Comparison of ENCODE assay signal across 11 cellular contexts in genomic region chr17:28865946-28866752, GRCh38. TPM values are rescaled to one million over a fixed set of nuclear protein-coding genes. Genes with fewer than 3 reads are reported as not detected.
DNase-seq lines count a peak whose midpoint lies in the region; ATAC-seq, FAIRE-seq and TF ChIP-seq lines count a peak whose summit lies in the region.
"Had no signal": no experiment of that assay in that cellular context is flagged by ENCODE, and none has a peak within 500 bp of the region (broad histone marks: within the 10 kb centered on the region; RNA-seq: fewer than 3 reads in every experiment).

No MANE protein-coding gene starts in this region.

- no peak for ATAC-seq in HG03108 (IDR thresholded peaks at IDR 0.05; ENCODE audit: unreplicated experiment)

- H3K9ac ChIP-seq in GM23248 = no peak overlapping the region
- H3K9ac ChIP-seq in SU-DHL-6 (ENCODE audit: low read length) = peak overlapping the region; percentile 17; the same call in 1 of the 2 replicates
- H3K9ac ChIP-seq in keratinocyte (ENCODE audit: control insufficient read depth, extremely low read depth, insufficient read depth, low read length) = no peak overlapping the region

- in situ Hi-C loops in GM23248 (cut with MboI) = no loop called here

- DNase-seq in GM23248 (peak; percentile 51), keratinocyte (ENCODE audit: low read depth, low spot score) (no peak), DMS79 treated with DMSO at 0.1 percent for 48 hours (lab: John Stamatoyannopoulos, UW) (no peak), posterior vena cava (ENCODE audit: low spot score) (no peak)
- no peak for DNase-seq in stimulated activated CD4-positive, alpha-beta T cell treated with anti-CD3 and anti-CD28 coated beads, Interleukin-2, amount 100 ng/mL, for 24 hours
- DNase-seq: NCI-H2029 had no signal

- H3K4me2 ChIP-seq in GM23248 (ENCODE audit: unreplicated experiment) = no peak overlapping the region
- H3K4me2 ChIP-seq in SU-DHL-6 (ENCODE audit: low read depth, low read length, poor library complexity, severe bottlenecking) = no peak overlapping the region
- no peak overlapping the region for H3K4me2 ChIP-seq in keratinocyte (ENCODE audit: control insufficient read depth, extremely low read depth, insufficient read depth, low read depth, low read length)

- H2AFZ ChIP-seq in GM23248 = peak overlapping the region; percentile 65; the same call in 1 of the 2 replicates
- H2AFZ ChIP-seq in SU-DHL-6 (ENCODE audit: low read depth, low read length, severe bottlenecking) = peak overlapping the region; percentile 2
- H2AFZ ChIP-seq in keratinocyte (ENCODE audit: control insufficient read depth, low read length) = no peak overlapping the region

- H3K27me3 ChIP-seq in GM23248 (replicated peaks; ENCODE audit: insufficient read depth) (no peaks in the 10 kb centered on the region), SU-DHL-6 (ENCODE audit: low read length) (no peaks in the 10 kb centered on the region), keratinocyte (ENCODE audit: control insufficient read depth, extremely low read depth, insufficient read depth, low read length) (no peaks in the 10 kb centered on the region)

- H3F3A ChIP-seq in GM23248 (ENCODE audit: insufficient read depth) = no peaks in the 10 kb centered on the region
- H3F3A ChIP-seq in SU-DHL-6 (ENCODE audit: insufficient read depth) = no peaks in the 10 kb centered on the region

- no peak overlapping the region for H3K4me3 ChIP-seq in GM23248
- no peak overlapping the region for H3K4me3 ChIP-seq in SU-DHL-6 (ENCODE audit: insufficient read depth, low read length, poor library complexity, severe bottlenecking)
- no peak overlapping the region for H3K4me3 ChIP-seq in keratinocyte (ENCODE audit: control insufficient read depth in 2 of 3, extremely low read depth in 1 of 3, insufficient read depth in 2 of 3, low read depth in 1 of 3, low read length in 3 of 3)
- H3K4me3 ChIP-seq: lung had no signal

- H3K9me3 ChIP-seq in GM23248 (ENCODE audit: low read depth) (no peaks in the 10 kb centered on the region), SU-DHL-6 (ENCODE audit: insufficient read depth, low read length) (no peaks in the 10 kb centered on the region), keratinocyte (ENCODE audit: control insufficient read depth, low read depth, low read length) (no peaks in the 10 kb centered on the region)

- WGBS in GM23248 (ENCODE audit: low coverage in 1 of 2, low lambda C conversion rate in 2 of 2, missing lambda C conversion rate in 2 of 2), 2 experiments = 84 to 85% methylated on average over 13 of the region's 13 CpGs

- H3K4me1 ChIP-seq in GM23248 (ENCODE audit: insufficient read depth) (no peaks in the 10 kb centered on the region), keratinocyte (ENCODE audit: control insufficient read depth, extremely low read depth, insufficient read depth, low read length) (peaks cover 5% of the 10 kb centered on the region)

- H3K27ac ChIP-seq in C4-2B = peak overlapping the region; percentile 34; the same call in 1 of the 2 replicates
- H3K27ac ChIP-seq in GM23248 = no peak overlapping the region
- H3K27ac ChIP-seq in SU-DHL-6 (ENCODE audit: low read depth, low read length) = no peak overlapping the region
- H3K27ac ChIP-seq in keratinocyte (ENCODE audit: control insufficient read depth, insufficient read depth, low read length) = no peak overlapping the region

- H3K36me3 ChIP-seq in GM23248 (ENCODE audit: low read depth) (no peaks in the 10 kb centered on the region), SU-DHL-6 (ENCODE audit: low read length) (no peaks in the 10 kb centered on the region), keratinocyte (ENCODE audit: control insufficient read depth in 2 of 2, extremely low read depth in 1 of 2, insufficient read depth in 2 of 2, low read length in 2 of 2) (no peaks in the 10 kb centered on the region)

- H3K79me2 ChIP-seq in GM23248 (ENCODE audit: insufficient read depth) (no peaks in the 10 kb centered on the region), SU-DHL-6 (ENCODE audit: insufficient read depth, low read length) (no peaks in the 10 kb centered on the region), keratinocyte (ENCODE audit: control insufficient read depth, insufficient read depth, low read length) (no peaks in the 10 kb centered on the region)

- TF ChIP-seq CTCF in C4-2B (conservative IDR thresholded peaks at IDR 0.05) = no peak
- no peak for TF ChIP-seq CTCF in SU-DHL-6 (IDR thresholded peaks at IDR 0.05; ENCODE audit: insufficient read depth, low read length, poor library complexity, severe bottlenecking)
- TF ChIP-seq CTCF in keratinocyte (optimal IDR thresholded peaks at IDR 0.05 in 1 of 3, IDR thresholded peaks at IDR 0.05 in 1 of 3, conservative IDR thresholded peaks at IDR 0.05 in 1 of 3; ENCODE audit: extremely low read depth in 1 of 3, insufficient read depth in 2 of 3, low read length in 3 of 3) = no peak

- FAIRE-seq in keratinocyte (lab: Jason Lieb, UNC) = peak; percentile 34
- FAIRE-seq: H54 had no signal

- dilution Hi-C loops in keratinocyte (cut with MboI; ENCODE audit: extremely low pct_ligation_motif_present, low sequenced_read_pairs) = no loop called here

- H3K9me2 ChIP-seq in GM23248 (ENCODE audit: insufficient read depth) (no peaks in the 10 kb centered on the region), SU-DHL-6 (replicated peaks; ENCODE audit: insufficient read depth, low read length) (no peaks in the 10 kb centered on the region)

- intact Hi-C loops in posterior vena cava (cut with DNase I) = no loop called here

- no peaks in the 10 kb centered on the region for H4K20me1 ChIP-seq in GM23248 (ENCODE audit: insufficient read depth)
- H4K20me1 ChIP-seq in SU-DHL-6 (ENCODE audit: low read depth, low read length) = no peaks in the 10 kb centered on the region
- H4K20me1 ChIP-seq in keratinocyte (ENCODE audit: control insufficient read depth, extremely low read depth, insufficient read depth, low read length) = no peaks in the 10 kb centered on the region

- H3K9me1 ChIP-seq in keratinocyte (ENCODE audit: control insufficient read depth, extremely low read depth, insufficient read depth, low read length) = peaks cover 3% of the 10 kb centered on the region

RNA-seq across cellular contexts. Expression of gene ERAL1, which starts 11.3 kb away (rescaled TPM):
- total RNA-seq in GM23248 (2014; rRNA removed; shearing (Covaris generic)) = 34.8 and 40.2 TPM in 2 replicates
- polyA plus RNA-seq in GM23248 (2016; fragmentation: Nextera tagmentation; extraction: Ambion mirVana) (58.1 and 60.0 TPM in 2 replicates), keratinocyte (46.5 to 63.3 TPM (median 60.6 TPM) in 3 replicates)
- 39.8 TPM for polyA plus RNA-seq in keratinocyte (2011; ENCODE audit: low read depth)
- polyA plus RNA-seq in keratinocyte (2011; cell fraction: cytosol; rRNA removed) = 45.9 and 51.3 TPM in 2 replicates
- 52.7 and 62.4 TPM in 2 replicates for polyA plus RNA-seq in keratinocyte (2011; cell fraction: nucleus; rRNA removed)
- polyA plus RNA-seq in keratinocyte (2012; ENCODE audit: low replicate concordance) = 39.5 and 42.5 TPM in 2 replicates
- 69.9 to 97.5 TPM (median 83.5 TPM) in 3 replicates for polyA minus RNA-seq in keratinocyte
- 48.3 TPM for polyA minus RNA-seq in keratinocyte (2011; cell fraction: cytosol; rRNA and poly(A)+ RNA removed)
- polyA minus RNA-seq in keratinocyte (2011; cell fraction: nucleus; rRNA and poly(A)+ RNA removed) = 19.4 and 24.8 TPM in 2 replicates
- 10 to 100 TPM; 22.6 to 24.4 TPM for total RNA-seq in posterior vena cava

RNA-seq across cellular contexts. Expression of gene FAM222B, which starts 23.6 kb away (rescaled TPM):
- 7.6 and 12.9 TPM in 2 replicates for total RNA-seq in GM23248 (2014; rRNA removed; shearing (Covaris generic))
- 11.1 and 11.4 TPM in 2 replicates for polyA plus RNA-seq in GM23248 (2016; fragmentation: Nextera tagmentation; extraction: Ambion mirVana)
- polyA plus RNA-seq in keratinocyte = 5.1 to 25.3 TPM (median 6.5 TPM) in 3 replicates
- polyA plus RNA-seq in keratinocyte (2011; ENCODE audit: low read depth) = 15.5 TPM
- polyA plus RNA-seq in keratinocyte (2011; cell fraction: cytosol; rRNA removed) = 19.1 and 22.7 TPM in 2 replicates
- 31.0 and 31.6 TPM in 2 replicates for polyA plus RNA-seq in keratinocyte (2011; cell fraction: nucleus; rRNA removed)
- polyA plus RNA-seq in keratinocyte (2012; ENCODE audit: low replicate concordance) = 16.7 and 23.0 TPM in 2 replicates
- polyA minus RNA-seq in keratinocyte = 22.8 to 66.0 TPM (median 28.3 TPM) in 3 replicates
- 24.0 TPM for polyA minus RNA-seq in keratinocyte (2011; cell fraction: cytosol; rRNA and poly(A)+ RNA removed)
- 20.3 and 28.2 TPM in 2 replicates for polyA minus RNA-seq in keratinocyte (2011; cell fraction: nucleus; rRNA and poly(A)+ RNA removed)
- total RNA-seq in posterior vena cava = 10 to 100 TPM; 13.8 to 19.2 TPM

RNA-seq across cellular contexts. Expression of gene FLOT2, which starts 31.4 kb away (rescaled TPM):
- 28.6 and 33.2 TPM in 2 replicates for total RNA-seq in GM23248 (2014; rRNA removed; shearing (Covaris generic))
- polyA plus RNA-seq in GM23248 (2016; fragmentation: Nextera tagmentation; extraction: Ambion mirVana) (55.0 TPM in 2 replicates), keratinocyte (50.7 to 79.4 TPM (median 67.2 TPM) in 3 replicates)
- polyA plus RNA-seq in keratinocyte (2011; ENCODE audit: low read depth) = 40.9 TPM
- polyA plus RNA-seq in keratinocyte (2011; cell fraction: cytosol; rRNA removed) = 64.5 and 90.7 TPM in 2 replicates
- polyA plus RNA-seq in keratinocyte (2011; cell fraction: nucleus; rRNA removed) = 53.1 and 62.0 TPM in 2 replicates
- 20.8 and 84.9 TPM in 2 replicates for polyA plus RNA-seq in keratinocyte (2012; ENCODE audit: low replicate concordance)
- 85.8 to 208 TPM (median 114 TPM) in 3 replicates for polyA minus RNA-seq in keratinocyte
- 87.1 TPM for polyA minus RNA-seq in keratinocyte (2011; cell fraction: cytosol; rRNA and poly(A)+ RNA removed)
- polyA minus RNA-seq in keratinocyte (2011; cell fraction: nucleus; rRNA and poly(A)+ RNA removed) = 20.3 and 33.7 TPM in 2 replicates
- 100 to 1,000 TPM in 1 of 2 donors, 10 to 100 TPM in 1; 99.0 to 101 TPM for total RNA-seq in posterior vena cava

RNA-seq across cellular contexts. Expression of gene DHRS13, which starts 36.7 kb away (rescaled TPM):
- total RNA-seq in GM23248 (2014; rRNA removed; shearing (Covaris generic)) = 4.7 and 5.2 TPM in 2 replicates
- polyA plus RNA-seq in GM23248 (2016; fragmentation: Nextera tagmentation; extraction: Ambion mirVana) (2.6 and 3.2 TPM in 2 replicates), keratinocyte (1.7 to 4.0 TPM (median 3.4 TPM) in 3 replicates)
- polyA plus RNA-seq in keratinocyte (2011; ENCODE audit: low read depth) = 1.1 TPM
- 1.9 TPM in 2 replicates for polyA plus RNA-seq in keratinocyte (2011; cell fraction: cytosol; rRNA removed)
- polyA plus RNA-seq in keratinocyte (2011; cell fraction: nucleus; rRNA removed) = 2.8 and 3.0 TPM in 2 replicates
- polyA plus RNA-seq in keratinocyte (2012; ENCODE audit: low replicate concordance) = 1.0 and 2.6 TPM in 2 replicates
- polyA minus RNA-seq in keratinocyte = 0.89 to 4.7 TPM (median 3.5 TPM) in 3 replicates
- 1.3 TPM for polyA minus RNA-seq in keratinocyte (2011; cell fraction: cytosol; rRNA and poly(A)+ RNA removed)
- polyA minus RNA-seq in keratinocyte (2011; cell fraction: nucleus; rRNA and poly(A)+ RNA removed) = 0.70 and 0.95 TPM in 2 replicates
- 1 to 10 TPM; 3.7 to 4.0 TPM for total RNA-seq in posterior vena cava
